Comparison of ENCODE assay signal across 1 cellular context in the genomic region with DNA sequence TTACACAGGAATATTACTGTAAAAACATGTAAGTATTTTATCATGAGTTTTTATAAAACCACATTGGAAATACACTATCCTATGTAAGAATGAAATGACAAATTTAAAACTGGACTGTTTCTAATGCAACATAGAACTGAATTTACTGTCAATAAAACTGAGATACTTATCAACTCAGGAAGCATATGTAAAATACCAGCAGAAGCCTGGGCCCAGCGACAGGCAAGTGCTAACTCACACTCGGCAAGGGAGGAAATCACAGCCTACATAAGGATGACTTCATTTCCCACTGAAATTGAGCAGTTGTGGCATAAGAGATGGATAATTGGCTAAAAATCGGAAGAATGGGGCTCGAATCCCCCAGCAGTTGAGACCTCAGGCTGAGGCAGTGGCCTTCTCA.
TF ChIP-seq lines count a peak whose summit lies in the region.

No MANE protein-coding gene starts in this region.

TF ChIP-seq in WTC11, 78 proteins besides CTCF, POLR2A, EP300 and RAD21 (continued from another document):
- TF ChIP-seq, protein P1, sequence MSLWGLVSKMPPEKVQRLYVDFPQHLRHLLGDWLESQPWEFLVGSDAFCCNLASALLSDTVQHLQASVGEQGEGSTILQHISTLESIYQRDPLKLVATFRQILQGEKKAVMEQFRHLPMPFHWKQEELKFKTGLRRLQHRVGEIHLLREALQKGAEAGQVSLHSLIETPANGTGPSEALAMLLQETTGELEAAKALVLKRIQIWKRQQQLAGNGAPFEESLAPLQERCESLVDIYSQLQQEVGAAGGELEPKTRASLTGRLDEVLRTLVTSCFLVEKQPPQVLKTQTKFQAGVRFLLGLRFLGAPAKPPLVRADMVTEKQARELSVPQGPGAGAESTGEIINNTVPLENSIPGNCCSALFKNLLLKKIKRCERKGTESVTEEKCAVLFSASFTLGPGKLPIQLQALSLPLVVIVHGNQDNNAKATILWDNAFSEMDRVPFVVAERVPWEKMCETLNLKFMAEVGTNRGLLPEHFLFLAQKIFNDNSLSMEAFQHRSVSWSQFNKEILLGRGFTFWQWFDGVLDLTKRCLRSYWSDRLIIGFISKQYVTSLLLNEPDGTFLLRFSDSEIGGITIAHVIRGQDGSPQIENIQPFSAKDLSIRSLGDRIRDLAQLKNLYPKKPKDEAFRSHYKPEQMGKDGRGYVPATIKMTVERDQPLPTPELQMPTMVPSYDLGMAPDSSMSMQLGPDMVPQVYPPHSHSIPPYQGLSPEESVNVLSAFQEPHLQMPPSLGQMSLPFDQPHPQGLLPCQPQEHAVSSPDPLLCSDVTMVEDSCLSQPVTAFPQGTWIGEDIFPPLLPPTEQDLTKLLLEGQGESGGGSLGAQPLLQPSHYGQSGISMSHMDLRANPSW (CRISPR knock-in tag; conservative IDR thresholded peaks at IDR 0.05; ENCODE audit: low read depth), result no peak
- no peak for TF ChIP-seq ZNF317 (CRISPR knock-in tag; IDR thresholded peaks at IDR 0.05; ENCODE audit: borderline replicate concordance, low read depth)
